11 cellular contexts compared by ENCODE assay signal in the genomic region with DNA sequence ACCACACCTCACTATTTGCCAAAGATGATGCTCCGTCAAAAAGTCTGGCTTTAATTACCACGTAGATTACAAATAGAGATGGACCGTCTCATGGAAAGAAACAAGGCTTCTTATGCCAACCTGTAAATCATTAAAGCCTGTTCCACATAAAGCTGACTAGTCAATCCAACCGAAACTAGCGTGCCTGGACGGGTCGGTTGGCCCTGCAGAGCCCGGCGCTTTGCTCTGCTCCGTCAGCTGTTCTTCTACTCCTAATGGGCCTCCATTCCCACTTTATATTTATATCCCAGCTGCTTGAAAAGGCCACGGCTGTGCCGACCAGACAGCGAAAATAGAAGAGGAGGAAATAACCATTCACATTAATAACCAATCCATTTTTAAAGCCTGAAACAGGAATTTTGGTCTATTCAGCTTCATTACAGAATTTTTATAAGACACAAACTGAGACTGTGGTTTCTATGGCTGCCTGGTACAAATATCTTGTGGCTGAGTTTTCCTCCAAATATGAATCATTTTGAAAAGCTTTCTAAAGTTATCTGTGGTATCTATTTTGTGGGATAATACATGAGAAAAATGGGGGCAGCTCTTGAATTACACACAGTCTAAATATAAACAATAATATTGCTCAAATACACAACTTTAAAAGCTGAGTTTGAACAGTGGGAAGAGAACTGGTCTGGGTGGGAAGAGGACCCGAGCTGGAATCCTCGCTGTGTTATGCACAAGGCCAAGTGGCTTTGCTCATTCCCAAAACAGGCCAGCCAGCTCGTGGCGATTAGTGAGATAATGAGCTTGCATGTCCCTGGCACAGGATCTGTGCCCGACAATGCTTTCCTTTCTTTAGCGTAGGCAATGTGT. TPM values are rescaled to one million over a fixed set of nuclear protein-coding genes. Genes with fewer than 3 reads are reported as not detected.
A peak's percentile ranks its signal among the peaks of the same experiment; 100 is the strongest.
DNase-seq lines count a peak whose midpoint lies in the region; ATAC-seq lines count a peak whose summit lies in the region.
"Had no signal": no experiment of that assay in that cellular context is flagged by ENCODE, and none has a peak within 500 bp of the region (broad histone marks: within the 10 kb centered on the region; RNA-seq: fewer than 3 reads in every experiment).

No MANE protein-coding gene starts in this region.

- H3K9ac ChIP-seq in GM23248 (peak overlapping the region; percentile 79), adipocyte (ENCODE audit: low read length) (peak overlapping the region; percentile 69), skeletal muscle satellite cell (ENCODE audit: low read depth, low read length) (peak overlapping the region; percentile 73)

- no peak overlapping the region for H3K27ac Mint-ChIP-seq in natural killer cell treated with Interleukin-12 subunit alpha and Interleukin-12 subunit beta and Interleukin-15 and Interleukin-18, amount 100 ng/mL, for 72 hours
- no peak overlapping the region for H3K27ac Mint-ChIP-seq in activated CD4-positive, alpha-beta T cell treated with anti-CD3 and anti-CD28 coated beads, Interleukin-2, amount 10 ng/mL, durations not matched to agents 24 days and 14 days

- no peaks in the 10 kb centered on the region for H3K9me3 ChIP-seq in GM23248 (ENCODE audit: low read depth)
- no peaks in the 10 kb centered on the region for H3K9me3 ChIP-seq in adipocyte (ENCODE audit: control insufficient read depth, low read length)
- no peaks in the 10 kb centered on the region for H3K9me3 ChIP-seq in skeletal muscle satellite cell (replicated peaks; ENCODE audit: low read length)
- H3K9me3 ChIP-seq: sigmoid colon had no signal

- DNase-seq in GM23248 (peak; percentile 84), adipocyte (ENCODE audit: low read depth) (peak; percentile 71), inferior parietal cortex (ENCODE audit: extremely low spot score) (peak; percentile 13)
- no peak for DNase-seq in natural killer cell treated with Interleukin-12 subunit alpha and Interleukin-12 subunit beta and Interleukin-15 and Interleukin-18, amount 100 ng/mL, for 72 hours (ENCODE audit: low spot score)
- DNase-seq in activated CD4-positive, alpha-beta T cell treated with anti-CD3 and anti-CD28 coated beads, Interleukin-2, amount 10 ng/mL, durations not matched to agents 24 days and 14 days = no peak
- DNase-seq in activated CD4-positive, alpha-beta T cell treated with anti-CD3 and anti-CD28 coated beads for 4 hours = no peak
- DNase-seq: activated T-cell treated with anti-CD3 and anti-CD28 coated beads for 4 hours, sigmoid colon had no signal

- no peaks in the 10 kb centered on the region for H3K36me3 ChIP-seq in GM23248 (ENCODE audit: low read depth)
- no peaks in the 10 kb centered on the region for H3K36me3 ChIP-seq in adipocyte (ENCODE audit: control insufficient read depth, insufficient read depth, low read length, severe bottlenecking)
- H3K36me3 ChIP-seq in skeletal muscle satellite cell (ENCODE audit: insufficient read depth, low read length) = no peaks in the 10 kb centered on the region
- H3K36me3 ChIP-seq: sigmoid colon had no signal

- H3F3A ChIP-seq in GM23248 (ENCODE audit: insufficient read depth) = peaks cover 25% of the 10 kb centered on the region

- ATAC-seq in natural killer cell treated with Interleukin-12 subunit alpha and Interleukin-12 subunit beta and Interleukin-15 and Interleukin-18, amount 100 ng/mL, for 72 hours = no peak
- ATAC-seq in GM18909 (IDR thresholded peaks at IDR 0.05; ENCODE audit: poor library complexity, unreplicated experiment) = no peak

- H3K9me2 ChIP-seq in GM23248 (ENCODE audit: insufficient read depth) = no peaks in the 10 kb centered on the region

- in situ Hi-C loops in GM23248 (cut with MboI) = no loop called here

- no peaks in the 10 kb centered on the region for H3K79me2 ChIP-seq in GM23248 (ENCODE audit: insufficient read depth)

- H4K20me1 ChIP-seq in GM23248 (ENCODE audit: insufficient read depth) = no peaks in the 10 kb centered on the region

- H3K4me2 ChIP-seq in GM23248 (ENCODE audit: unreplicated experiment) (peak overlapping the region; percentile 86), skeletal muscle satellite cell (ENCODE audit: low read length) (peak overlapping the region; percentile 93)

- H3K4me3 Mint-ChIP-seq in natural killer cell treated with Interleukin-12 subunit alpha and Interleukin-12 subunit beta and Interleukin-15 and Interleukin-18, amount 100 ng/mL, for 72 hours = no peak overlapping the region
- H3K4me3 Mint-ChIP-seq in activated CD4-positive, alpha-beta T cell treated with anti-CD3 and anti-CD28 coated beads, Interleukin-2, amount 10 ng/mL, durations not matched to agents 24 days and 14 days = no peak overlapping the region

- 2 to 4% methylated on average over 19 of the region's 19 CpGs for WGBS in GM23248 (ENCODE audit: low coverage in 1 of 2, low lambda C conversion rate in 2 of 2, missing lambda C conversion rate in 2 of 2), 2 experiments

- intact Hi-C loops in activated CD4-positive, alpha-beta T cell treated with anti-CD3 and anti-CD28 coated beads, Interleukin-2, amount 10 ng/mL, durations not matched to agents 24 days and 14 days (cut with micrococcal nuclease) = no loop called here

- no peaks in the 10 kb centered on the region for H3K36me3 Mint-ChIP-seq in natural killer cell treated with Interleukin-12 subunit alpha and Interleukin-12 subunit beta and Interleukin-15 and Interleukin-18, amount 100 ng/mL, for 72 hours
- no peaks in the 10 kb centered on the region for H3K36me3 Mint-ChIP-seq in activated CD4-positive, alpha-beta T cell treated with anti-CD3 and anti-CD28 coated beads, Interleukin-2, amount 10 ng/mL, durations not matched to agents 24 days and 14 days (ENCODE audit: low read depth)

- peak overlapping the region; percentile 65 for H3K4me3 ChIP-seq in GM23248
- H3K4me3 ChIP-seq in adipocyte (ENCODE audit: low read length) = peak overlapping the region; percentile 54
- H3K4me3 ChIP-seq in skeletal muscle satellite cell (ENCODE audit: low read length) = peak overlapping the region; percentile 63
- H3K4me3 ChIP-seq: sigmoid colon had no signal

- H3K9me3 Mint-ChIP-seq in natural killer cell treated with Interleukin-12 subunit alpha and Interleukin-12 subunit beta and Interleukin-15 and Interleukin-18, amount 100 ng/mL, for 72 hours = no peaks in the 10 kb centered on the region
- H3K9me3 Mint-ChIP-seq in activated CD4-positive, alpha-beta T cell treated with anti-CD3 and anti-CD28 coated beads, Interleukin-2, amount 10 ng/mL, durations not matched to agents 24 days and 14 days = no peaks in the 10 kb centered on the region

- H3K4me1 ChIP-seq in GM23248 (ENCODE audit: insufficient read depth) = peaks cover 20% of the 10 kb centered on the region
- H3K4me1 ChIP-seq in adipocyte (ENCODE audit: control insufficient read depth, insufficient read depth, low read length) = peaks cover 12% of the 10 kb centered on the region
- H3K4me1 ChIP-seq in skeletal muscle satellite cell (ENCODE audit: control insufficient read depth, insufficient read depth, low read length) = peaks cover 19% of the 10 kb centered on the region
- H3K4me1 ChIP-seq: sigmoid colon had no signal

- H3K27me3 ChIP-seq in GM23248 (replicated peaks; ENCODE audit: insufficient read depth) = no peaks in the 10 kb centered on the region
- peaks cover 5% of the 10 kb centered on the region for H3K27me3 ChIP-seq in adipocyte (replicated peaks; ENCODE audit: control insufficient read depth, insufficient read depth, low read length)
- no peaks in the 10 kb centered on the region for H3K27me3 ChIP-seq in skeletal muscle satellite cell (ENCODE audit: control insufficient read depth, insufficient read depth, low read length)
- H3K27me3 ChIP-seq: sigmoid colon had no signal

- peaks cover 0 to 12% of the 10 kb centered on the region in 2 donors for H3K27me3 Mint-ChIP-seq in natural killer cell treated with Interleukin-12 subunit alpha and Interleukin-12 subunit beta and Interleukin-15 and Interleukin-18, amount 100 ng/mL, for 72 hours
- peaks cover 19% of the 10 kb centered on the region for H3K27me3 Mint-ChIP-seq in activated CD4-positive, alpha-beta T cell treated with anti-CD3 and anti-CD28 coated beads, Interleukin-2, amount 10 ng/mL, durations not matched to agents 24 days and 14 days

- H3K27ac ChIP-seq in GM23248 = peak overlapping the region; percentile 91
- H3K27ac ChIP-seq: sigmoid colon had no signal

- peak overlapping the region; percentile 79 for H2AFZ ChIP-seq in GM23248

- no peaks in the 10 kb centered on the region for H3K4me1 Mint-ChIP-seq in natural killer cell treated with Interleukin-12 subunit alpha and Interleukin-12 subunit beta and Interleukin-15 and Interleukin-18, amount 100 ng/mL, for 72 hours (ENCODE audit: low read depth in 2 of 2)
- H3K4me1 Mint-ChIP-seq in activated CD4-positive, alpha-beta T cell treated with anti-CD3 and anti-CD28 coated beads, Interleukin-2, amount 10 ng/mL, durations not matched to agents 24 days and 14 days = peaks cover 2% of the 10 kb centered on the region

RNA-seq across cellular contexts. Expression of a gene that starts 10.4 kb away (rescaled TPM):
- total RNA-seq in GM23248 (2014; rRNA removed; shearing (Covaris generic)) = not detected in 2 replicates
- polyA plus RNA-seq in GM23248 (2016; fragmentation: Nextera tagmentation; extraction: Ambion mirVana) = not detected in 2 replicates
- total RNA-seq in skeletal muscle satellite cell (2012; rRNA removed) = under 0.01 and 0.44 TPM in 2 replicates
- total RNA-seq in natural killer cell treated with Interleukin-12 subunit alpha and Interleukin-12 subunit beta and Interleukin-15 and Interleukin-18, amount 100 ng/mL, for 72 hours = under 1 TPM; 0.45 to 0.78 TPM
- 0.47 and 0.64 TPM in 2 replicates for total RNA-seq in activated CD4-positive, alpha-beta T cell treated with anti-CD3 and anti-CD28 coated beads, Interleukin-2, amount 10 ng/mL, durations not matched to agents 24 days and 14 days
- total RNA-seq: HT-29 had no signal

Comparison
In these comparisons a context has a peak if more than half of its experiments do, and no peak if none do; other contexts are left out.
1. DNase-seq: peak in GM23248 (single experiment), adipocyte (single experiment) and inferior parietal cortex (single experiment); none in natural killer cell treated with Interleukin-12 subunit alpha and Interleukin-12 subunit beta and Interleukin-15 and Interleukin-18, amount 100 ng/mL, for 72 hours (single experiment), activated CD4-positive, alpha-beta T cell treated with anti-CD3 and anti-CD28 coated beads, Interleukin-2, amount 10 ng/mL, durations not matched to agents 24 days and 14 days (single experiment) and activated CD4-positive, alpha-beta T cell treated with anti-CD3 and anti-CD28 coated beads for 4 hours (0 of 2).
2. Peak in every context shown above with its lines, with median percentiles within 50 percentile points of each other: H3K4me3 ChIP-seq and H3K9ac ChIP-seq.